7 cellular contexts compared by ENCODE assay signal in genomic region chr2:96160366-96160765, GRCh38. TPM values are rescaled to one million over a fixed set of nuclear protein-coding genes. Genes with fewer than 3 reads are reported as not detected.
"Had no signal": no experiment of that assay in that cellular context is flagged by ENCODE, and none has a peak within 500 bp of the region (broad histone marks: within the 10 kb centered on the region; RNA-seq: fewer than 3 reads in every experiment).

No MANE protein-coding gene starts in this region.

RNA-seq across cellular contexts. Expression of gene ASTL, which starts 22.1 kb away (rescaled TPM):
- total RNA-seq: K562, PC-3, Peyer's patch, SJSA1 had no signal
- polyA plus RNA-seq: aorta, K562, SK-N-SH had no signal

RNA-seq across cellular contexts. Expression of gene ADRA2B, which starts 44.0 kb away (rescaled TPM):
- total RNA-seq: K562, M059J, PC-3, SJSA1 had no signal
- polyA plus RNA-seq: K562, SK-N-SH had no signal
